Comparison of ENCODE assay signal across 8 cellular contexts in the genomic region with DNA sequence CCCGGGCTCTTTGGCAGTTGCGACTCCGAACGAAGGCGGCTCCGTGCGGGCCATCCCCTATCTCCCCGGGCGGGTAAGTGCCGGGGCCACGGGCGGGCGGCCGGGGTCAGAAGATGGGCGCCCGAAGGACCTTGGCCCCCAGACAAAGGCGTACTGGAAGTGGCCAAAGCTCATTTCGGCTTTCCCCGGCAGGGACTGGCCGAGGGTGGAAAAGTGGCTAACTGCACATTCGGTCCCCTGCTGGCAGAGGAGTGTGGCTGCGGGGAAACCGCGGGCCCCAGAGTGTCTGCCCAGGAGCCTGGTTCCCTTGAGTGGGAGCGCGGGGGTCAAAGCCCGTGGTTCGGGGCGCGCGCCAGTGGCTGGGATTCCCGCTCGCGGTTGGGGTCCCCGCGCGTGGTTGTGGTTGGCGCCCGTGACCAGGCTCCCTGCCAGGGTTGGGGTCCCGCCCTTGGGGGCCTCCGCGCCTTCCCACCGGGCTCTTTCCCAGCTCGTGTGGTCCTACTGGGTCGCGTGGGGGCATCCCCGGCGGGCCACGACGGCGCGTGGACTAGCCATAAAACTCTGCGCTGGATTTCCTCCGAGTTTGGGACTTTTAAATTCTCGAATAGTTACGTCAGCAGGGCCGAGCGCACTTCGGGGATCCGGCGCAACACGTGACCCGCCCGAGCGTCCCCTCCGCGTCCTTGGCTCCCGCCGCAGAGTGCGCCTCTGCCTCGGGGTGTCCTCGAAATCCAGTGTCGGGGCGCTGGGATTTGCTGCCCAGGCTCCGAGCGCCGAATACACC.
DNase-seq lines count a peak whose midpoint lies in the region; ATAC-seq and TF ChIP-seq lines count a peak whose summit lies in the region.

No MANE protein-coding gene starts in this region.

- intact Hi-C loops in activated CD4-positive, alpha-beta T cell treated with anti-CD3 and anti-CD28 coated beads, Interleukin-2, amount 10 ng/mL, durations not matched to agents 24 days and 14 days (cut with micrococcal nuclease) = no loop called here

- no peak for ATAC-seq in HG03469 (IDR thresholded peaks at IDR 0.05; ENCODE audit: unreplicated experiment)
- ATAC-seq in HG03565 (IDR thresholded peaks at IDR 0.05; ENCODE audit: unreplicated experiment) = no peak

- H3K9me3 Mint-ChIP-seq in nephron progenitor cell = peaks cover 4% of the 10 kb centered on the region
- H3K9me3 Mint-ChIP-seq in activated CD4-positive, alpha-beta T cell treated with anti-CD3 and anti-CD28 coated beads, Interleukin-2, amount 10 ng/mL, durations not matched to agents 24 days and 14 days = no peaks in the 10 kb centered on the region

- peak overlapping the region; percentile 80 for H3K4me3 Mint-ChIP-seq in nephron progenitor cell
- no peak overlapping the region for H3K4me3 Mint-ChIP-seq in activated CD4-positive, alpha-beta T cell treated with anti-CD3 and anti-CD28 coated beads, Interleukin-2, amount 10 ng/mL, durations not matched to agents 24 days and 14 days

- H3K27me3 Mint-ChIP-seq in nephron progenitor cell (ENCODE audit: low read depth, poor library complexity) = peaks cover 7% of the 10 kb centered on the region
- H3K27me3 Mint-ChIP-seq in activated CD4-positive, alpha-beta T cell treated with anti-CD3 and anti-CD28 coated beads, Interleukin-2, amount 10 ng/mL, durations not matched to agents 24 days and 14 days = peaks cover 38% of the 10 kb centered on the region

- DNase-seq in Daoy (ENCODE audit: low read depth) (peak; percentile 68), HFF-Myc (ENCODE audit: extremely low read depth, low read depth) (no peak), SW 1271 (lab: John Stamatoyannopoulos, UW) (peak; percentile 33 to 37), fibroblast of mammary gland (ENCODE audit: low read depth) (peak; percentile 68), nephron progenitor cell (peak; percentile 73)
- DNase-seq in activated CD4-positive, alpha-beta T cell treated with anti-CD3 and anti-CD28 coated beads, Interleukin-2, amount 10 ng/mL, durations not matched to agents 24 days and 14 days = no peak

- H3K4me1 Mint-ChIP-seq in nephron progenitor cell = peaks cover 46% of the 10 kb centered on the region
- peaks cover 1% of the 10 kb centered on the region for H3K4me1 Mint-ChIP-seq in activated CD4-positive, alpha-beta T cell treated with anti-CD3 and anti-CD28 coated beads, Interleukin-2, amount 10 ng/mL, durations not matched to agents 24 days and 14 days

- peak overlapping the region; percentile 83 for H3K4me3 ChIP-seq in HFF-Myc (replicated peaks; ENCODE audit: low read depth, low read length)
- peak overlapping the region; percentile 58 for H3K4me3 ChIP-seq in fibroblast of mammary gland (ENCODE audit: control insufficient read depth, low read depth, low read length)

- peak overlapping the region; percentile 79 for H3K27ac Mint-ChIP-seq in nephron progenitor cell
- H3K27ac Mint-ChIP-seq in activated CD4-positive, alpha-beta T cell treated with anti-CD3 and anti-CD28 coated beads, Interleukin-2, amount 10 ng/mL, durations not matched to agents 24 days and 14 days = no peak overlapping the region

- TF ChIP-seq CTCF in HFF-Myc (IDR thresholded peaks at IDR 0.05; ENCODE audit: low read depth, low read length, missing control alignments) (peak; percentile 54), fibroblast of mammary gland (conservative IDR thresholded peaks at IDR 0.05; ENCODE audit: control insufficient read depth, insufficient read depth, low read depth, low read length) (peak; percentile 54), nephron progenitor cell (IDR thresholded peaks at IDR 0.05) (peak; percentile 52)

- peaks cover 22% of the 10 kb centered on the region for H3K36me3 Mint-ChIP-seq in nephron progenitor cell (ENCODE audit: low read depth)
- no peaks in the 10 kb centered on the region for H3K36me3 Mint-ChIP-seq in activated CD4-positive, alpha-beta T cell treated with anti-CD3 and anti-CD28 coated beads, Interleukin-2, amount 10 ng/mL, durations not matched to agents 24 days and 14 days (ENCODE audit: low read depth)

Comparison
In these comparisons a context has a peak if more than half of its experiments do, and no peak if none do; other contexts are left out.
1. DNase-seq: peak in Daoy (single experiment), SW 1271 (2 of 2), fibroblast of mammary gland (single experiment) and nephron progenitor cell (single experiment); none in HFF-Myc (single experiment) and activated CD4-positive, alpha-beta T cell treated with anti-CD3 and anti-CD28 coated beads, Interleukin-2, amount 10 ng/mL, durations not matched to agents 24 days and 14 days (single experiment).
2. Peak in every context shown above with its lines, with median percentiles within 50 percentile points of each other: CTCF ChIP-seq.